ENCODE assay signal across 21 cellular contexts in genomic region chr6:76465410-76465809, GRCh38.
"Had no signal": no experiment of that assay in that cellular context is flagged by ENCODE, and none has a peak within 500 bp of the region (broad histone marks: within the 10 kb centered on the region; RNA-seq: fewer than 3 reads in every experiment).

No MANE protein-coding gene starts in this region.

- ATAC-seq: activated CD8-positive, alpha-beta memory T cell treated with anti-CD3 and anti-CD28 coated beads, Interleukin-2, amount 10 ng/mL, durations not matched to agents 7 days and 5 days; PC-3 had no signal

- H3K4me3 ChIP-seq: cardiac muscle cell had no signal

- DNase-seq: activated B cell treated with CpG ODN at 0.5 μM for 24 hours; activated CD4-positive, alpha-beta T cell treated with anti-CD3 and anti-CD28 coated beads for 1 hour; activated CD4-positive, alpha-beta T cell treated with anti-CD3 and anti-CD28 coated beads, Interleukin-2, amount 10 ng/mL, durations not matched to agents 24 days and 14 days; activated CD4-positive, alpha-beta T cell treated with anti-CD3 and anti-CD28 coated beads, Interleukin-2, amount 50 U/mL, for 48 hours; activated CD8-positive, alpha-beta memory T cell treated with anti-CD3 and anti-CD28 coated beads, Interleukin-2, amount 10 ng/mL, durations not matched to agents 7 days and 5 days; activated effector memory CD4-positive, alpha-beta T cell treated with Interleukin-2 at 50 U/mL for 16 hours; activated naive CD4-positive, alpha-beta T cell treated with Interleukin-2 at 50 U/mL for 16 hours; activated T-cell treated with anti-CD3 and anti-CD28 coated beads, Interleukin-2, amount 50 U/mL, for 24 hours; amygdala; brain microvascular endothelial cell; Karpas-422; NCI-H1105; NCI-H1436 treated with DMSO at 0.1 percent for 48 hours; NCI-H187; NCI-H2081; NCI-H446; NCI-H524; PC-3; SHP77; SK-N-SH had no signal
